In genomic region chr17:55190748-55191147, GRCh38 we compare ENCODE assay signal across 38 cellular contexts.
DNase-seq lines count a peak whose midpoint lies in the region; ATAC-seq and TF ChIP-seq lines count a peak whose summit lies in the region.
"Had no signal": no experiment of that assay in that cellular context is flagged by ENCODE, and none has a peak within 500 bp of the region (broad histone marks: within the 10 kb centered on the region; RNA-seq: fewer than 3 reads in every experiment).

No MANE protein-coding gene starts in this region.

- intact Hi-C loops in posterior cingulate gyrus (cut with DNase I) = no loop called here

- ATAC-seq in GM18520 (IDR thresholded peaks at IDR 0.05; ENCODE audit: unreplicated experiment) = peak; percentile 58
- peak; percentile 78 for ATAC-seq in HG02885 (IDR thresholded peaks at IDR 0.05; ENCODE audit: poor library complexity, unreplicated experiment)
- no peak for ATAC-seq in GM21423 (IDR thresholded peaks at IDR 0.05; ENCODE audit: unreplicated experiment)
- ATAC-seq: esophagus mucosa; GM23338; heart right ventricle; left colon; Panc1; right cardiac atrium; stimulated activated naive B cell treated with anti-CD40 and anti-IgM and Interleukin-4, amounts not matched to agents 10 μg/mL and 1 μg/mL and 100 μg/mL, for 72 hours had no signal

- H3K27me3 ChIP-seq in endocrine pancreas (ENCODE audit: control insufficient read depth, insufficient read depth, low read length) (no peaks in the 10 kb centered on the region), smooth muscle cell (ENCODE audit: low read depth) (peaks cover 4% of the 10 kb centered on the region)
- H3K27me3 ChIP-seq: heart right ventricle, spleen, testis had no signal

- no peaks in the 10 kb centered on the region for H3K4me1 ChIP-seq in endocrine pancreas (ENCODE audit: control insufficient read depth, insufficient read depth, low read length)
- H3K4me1 ChIP-seq in smooth muscle cell (ENCODE audit: low read depth) = no peaks in the 10 kb centered on the region
- H3K4me1 ChIP-seq: Caco-2, heart right ventricle, spleen, testis had no signal

- H3K36me3 ChIP-seq in endocrine pancreas (ENCODE audit: control insufficient read depth, insufficient read depth, low read length) = no peaks in the 10 kb centered on the region
- H3K36me3 ChIP-seq in smooth muscle cell (ENCODE audit: low read depth) = no peaks in the 10 kb centered on the region
- H3K36me3 ChIP-seq: heart right ventricle, spleen had no signal

- no peaks in the 10 kb centered on the region for H4K20me1 ChIP-seq in smooth muscle cell (ENCODE audit: low read depth)

- no peak overlapping the region for H3K27ac ChIP-seq in smooth muscle cell (ENCODE audit: low read depth)
- H3K27ac ChIP-seq: heart right ventricle, spleen, testis, VCaP had no signal

- H2AFZ ChIP-seq in smooth muscle cell (ENCODE audit: low read depth) = no peak overlapping the region
- H2AFZ ChIP-seq: GM23338 had no signal

- H3K9me3 ChIP-seq in endocrine pancreas (ENCODE audit: control insufficient read depth, low read length) (no peaks in the 10 kb centered on the region), smooth muscle cell (replicated peaks; ENCODE audit: low read depth) (no peaks in the 10 kb centered on the region)
- H3K9me3 ChIP-seq: Caco-2, heart right ventricle, spleen, testis had no signal

- no peaks in the 10 kb centered on the region for H3K79me2 ChIP-seq in smooth muscle cell (ENCODE audit: low read depth)

- 85% methylated on average over 2 of the region's 2 CpGs for WGBS in smooth muscle cell (ENCODE audit: low lambda C conversion rate)

- no peaks in the 10 kb centered on the region for H3F3A ChIP-seq in smooth muscle cell (ENCODE audit: low read depth)

- TF ChIP-seq CTCF in GM20000 (IDR thresholded peaks at IDR 0.05; ENCODE audit: extremely low read depth, missing control alignments) (no peak), smooth muscle cell (IDR thresholded peaks at IDR 0.05; ENCODE audit: borderline replicate concordance, insufficient read depth, poor library complexity, severe bottlenecking) (no peak)

- no peak overlapping the region for H3K4me2 ChIP-seq in smooth muscle cell
- H3K4me2 ChIP-seq: GM23338 had no signal

- no peak overlapping the region for H3K9ac ChIP-seq in endocrine pancreas (ENCODE audit: control insufficient read depth, insufficient read depth, low read length)
- no peak overlapping the region for H3K9ac ChIP-seq in smooth muscle cell (ENCODE audit: low read depth)

- DNase-seq in GM20000 (ENCODE audit: low spot score) (peak; percentile 21), smooth muscle cell (lab: John Stamatoyannopoulos, UW; ENCODE audit: unreplicated experiment) (no peak), NCI-H1930 (lab: John Stamatoyannopoulos, UW) (no peak), posterior cingulate gyrus (no peak)
- DNase-seq: activated CD4-positive, alpha-beta T cell treated with anti-CD3 and anti-CD28 coated beads for 4 hours; activated gamma-delta T cell; activated naive CD8-positive, alpha-beta T cell treated with anti-CD3 and anti-CD28 coated beads, Interleukin-2, amount 10 ng/mL, durations not matched to agents 7 days and 5 days; activated T-cell treated with anti-CD3 and anti-CD28 coated beads, Interleukin-2, amount 50 U/mL, for 24 hours; C1 segment of cervical spinal cord; Caco-2; caudate nucleus; cortex of kidney; DMS79; endodermal cell; foreskin melanocyte; GDM1; heart right ventricle; HFFc6; IMR-90; left colon; NCI-H1048; NCI-H1694; NCI-H524 treated with DMSO at 0.1 percent for 48 hours; NK-92 treated with Interleukin-12 subunit alpha and Interleukin-12 subunit beta, amount 100 ng/mL, for 24 hours; right cardiac atrium; SHP77 treated with DMSO at 0.1 percent for 48 hours; spleen; stimulated activated CD4-positive, alpha-beta T cell treated with anti-CD3 and anti-CD28 coated beads, Interleukin-4, amount 100 ng/mL, for 24 hours; stimulated activated naive B cell treated with anti-CD40 and anti-IgM and Interleukin-4, amounts not matched to agents 10 μg/mL and 1 μg/mL and 100 μg/mL, for 72 hours; testis had no signal

- H3K4me3 ChIP-seq in endocrine pancreas (ENCODE audit: control insufficient read depth, insufficient read depth, low read length) (peak overlapping the region; percentile 65), smooth muscle cell (no peak overlapping the region)
- H3K4me3 ChIP-seq: GM23338, heart right ventricle, spleen, testis had no signal
